In genomic region chr14:23861666-23862065, GRCh38 we compare ENCODE assay signal across 22 cellular contexts.
DNase-seq lines count a peak whose midpoint lies in the region; ATAC-seq, FAIRE-seq and TF ChIP-seq lines count a peak whose summit lies in the region.
"Had no signal": no experiment of that assay in that cellular context is flagged by ENCODE, and none has a peak within 500 bp of the region (broad histone marks: within the 10 kb centered on the region; RNA-seq: fewer than 3 reads in every experiment).

No MANE protein-coding gene starts in this region.

- DNase-seq in Caki2 (ENCODE audit: low read depth) (peak; percentile 2), HT-29 (ENCODE audit: low spot score) (peak; percentile 2), WTC11 (ENCODE audit: low spot score) (no peak), HepG2 (ENCODE audit: low spot score) (peak; percentile 46), NCI-H446 (lab: John Stamatoyannopoulos, UW) (no peak), SIG-M5 (lab: John Stamatoyannopoulos, UW) (no peak)
- DNase-seq: activated CD4-positive, alpha-beta T cell treated with anti-CD3 and anti-CD28 coated beads for 48 hours; activated naive CD4-positive, alpha-beta T cell treated with anti-CD3 and anti-CD28 coated beads, Interleukin-2, amount 10 ng/mL, durations not matched to agents 7 days and 5 days; activated T-cell treated with anti-CD3 and anti-CD28 coated beads for 4 hours; caudate nucleus; DMS79; immature natural killer cell; NCI-H1092 treated with DMSO at 0.1 percent for 48 hours; NCI-H510A treated with DMSO at 0.1 percent for 48 hours; nucleus accumbens; stimulated activated naive CD4-positive, alpha-beta T cell; T-helper 17 cell had no signal

- no peak overlapping the region for H2AFZ ChIP-seq in HepG2 (ENCODE audit: low read length)

- H3K27me3 Mint-ChIP-seq in WTC11 (ENCODE audit: low read depth): no peaks in the 10 kb centered on the region; the same call in none of the 2 replicates

- no peak for TF ChIP-seq POLR2A in HepG2 (IDR thresholded peaks at IDR 0.05; ENCODE audit: insufficient read depth in 1 of 2, low read depth in 2 of 2, low read length in 2 of 2)

- in situ Hi-C loops in Caki2 (cut with HindIII; ENCODE audit: low pct_unique_long_range_greater_than_20kb, low sequenced_read_pairs) (no loop called here), HepG2 (cut with HindIII; ENCODE audit: extremely low pct_ligation_motif_present, low pct_unique_long_range_greater_than_20kb) (no loop called here)

- no peaks in the 10 kb centered on the region for H3K36me3 Mint-ChIP-seq in WTC11
- H3K36me3 Mint-ChIP-seq: activated naive CD4-positive, alpha-beta T cell treated with anti-CD3 and anti-CD28 coated beads, Interleukin-2, amount 10 ng/mL, durations not matched to agents 7 days and 5 days; immature natural killer cell had no signal

- intact Hi-C loops in HepG2 (cut with micrococcal nuclease; ENCODE audit: unreplicated experiment): no loop called here

- H3K4me1 Mint-ChIP-seq in WTC11: peaks cover 17% of the 10 kb centered on the region
- H3K4me1 Mint-ChIP-seq: activated naive CD4-positive, alpha-beta T cell treated with anti-CD3 and anti-CD28 coated beads, Interleukin-2, amount 10 ng/mL, durations not matched to agents 7 days and 5 days; immature natural killer cell had no signal

- H3K9me3 ChIP-seq in HepG2 (ENCODE audit: low read length): no peaks in the 10 kb centered on the region
- H3K9me3 ChIP-seq: BLaER1 treated with 17β-estradiol and CSF1 and Interleukin-3, amounts not matched to agents 10 nM and 100 nM; gastroesophageal sphincter had no signal

- no peak overlapping the region for H3K9ac ChIP-seq in HepG2 (ENCODE audit: insufficient read depth, low read depth, low read length)
- H3K9ac ChIP-seq: BLaER1 treated with 17β-estradiol and CSF1 and Interleukin-3, amounts not matched to agents 10 nM and 100 nM had no signal

- no peak overlapping the region for H3K27ac Mint-ChIP-seq in WTC11
- H3K27ac Mint-ChIP-seq: activated naive CD4-positive, alpha-beta T cell treated with anti-CD3 and anti-CD28 coated beads, Interleukin-2, amount 10 ng/mL, durations not matched to agents 7 days and 5 days; immature natural killer cell; T-helper 17 cell had no signal

- no peak overlapping the region for H3K27ac ChIP-seq in HepG2 (ENCODE audit: extremely low read length, insufficient read depth, low read length)
- H3K27ac ChIP-seq: BLaER1 treated with 17β-estradiol and CSF1 and Interleukin-3, amounts not matched to agents 10 nM and 100 nM; gastroesophageal sphincter; skin epidermis had no signal

- no peak overlapping the region for H3K4me3 ChIP-seq in HepG2 (replicated peaks in 1 of 3; ENCODE audit: insufficient read depth in 1 of 3, low read depth in 2 of 3, low read length in 3 of 3)
- H3K4me3 ChIP-seq: BLaER1 treated with 17β-estradiol and CSF1 and Interleukin-3, amounts not matched to agents 10 nM and 100 nM; gastroesophageal sphincter; skin epidermis had no signal

- H3K27me3 ChIP-seq in HepG2 (ENCODE audit: control insufficient read depth in 1 of 2, insufficient read depth in 2 of 2, low read length in 2 of 2): peaks cover 0 to 13% of the 10 kb centered on the region in 2 experiments; a peak in 2 of 5 replicates
- H3K27me3 ChIP-seq: BLaER1 treated with 17β-estradiol and CSF1 and Interleukin-3, amounts not matched to agents 10 nM and 100 nM; gastroesophageal sphincter had no signal

- no peak overlapping the region for H3K4me2 ChIP-seq in HepG2 (ENCODE audit: low read depth, low read length)
- H3K4me2 ChIP-seq: BLaER1 treated with 17β-estradiol and CSF1 and Interleukin-3, amounts not matched to agents 10 nM and 100 nM had no signal

- 5% methylated on average over 2 of the region's 2 CpGs for WGBS in HepG2 (ENCODE audit: low lambda C conversion rate)

- H3K79me2 ChIP-seq in HepG2 (ENCODE audit: insufficient read depth, low read length): no peaks in the 10 kb centered on the region

- TF ChIP-seq RAD21 in HepG2 (CRISPR knock-in tag; IDR thresholded peaks at IDR 0.05): no peak

- TF ChIP-seq EP300 in HepG2 (IDR thresholded peaks at IDR 0.05; ENCODE audit: low read depth in 2 of 2, low read length in 2 of 2): no peak
- TF ChIP-seq EP300 in HepG2 (CRISPR knock-in tag; IDR thresholded peaks at IDR 0.05; ENCODE audit: borderline replicate concordance): no peak

- no peaks in the 10 kb centered on the region; the same call in 1 of the 2 replicates for H3K4me1 ChIP-seq in HepG2 (ENCODE audit: insufficient read depth, low read length)
- H3K4me1 ChIP-seq: gastroesophageal sphincter had no signal

- POLR2A ChIA-PET in WTC11 (lab: Charles Lee) (no interaction called here), HepG2 (lab: Yijun Ruan, JAX) (no interaction called here)

- no peaks in the 10 kb centered on the region for H4K20me1 ChIP-seq in HepG2 (ENCODE audit: insufficient read depth, low read length)
- H4K20me1 ChIP-seq: BLaER1 treated with 17β-estradiol and CSF1 and Interleukin-3, amounts not matched to agents 10 nM and 100 nM had no signal

- H3K36me3 ChIP-seq in HepG2 (replicated peaks in 1 of 2; ENCODE audit: control insufficient read depth in 1 of 2, insufficient read depth in 2 of 2, low read length in 2 of 2): no peaks in the 10 kb centered on the region
- H3K36me3 ChIP-seq: BLaER1 treated with 17β-estradiol and CSF1 and Interleukin-3, amounts not matched to agents 10 nM and 100 nM; gastroesophageal sphincter had no signal

- peak; percentile 64 for FAIRE-seq in HepG2 (lab: Jason Lieb, UNC)
- FAIRE-seq: endometrium had no signal

- TF ChIP-seq CTCF in WTC11 (IDR thresholded peaks at IDR 0.05) (no peak), HepG2 (CRISPR knock-in tag; IDR thresholded peaks at IDR 0.05) (no peak)

- no peaks in the 10 kb centered on the region for H3K9me3 Mint-ChIP-seq in WTC11
- H3K9me3 Mint-ChIP-seq: activated naive CD4-positive, alpha-beta T cell treated with anti-CD3 and anti-CD28 coated beads, Interleukin-2, amount 10 ng/mL, durations not matched to agents 7 days and 5 days; immature natural killer cell had no signal

- CTCF ChIA-PET in WTC11 (lab: Charles Lee): interaction anchor here (2.1 kb wide), 1 partner anchor 49 kb away, joined by 10 read pairs; no protein-coding TSS in a partner anchor
- CTCF ChIA-PET in HepG2 (lab: Yijun Ruan, JAX; ENCODE audit: low intra/inter-chr PET ratio, low total read pairs): no interaction called here

- ATAC-seq in WTC11 (peak; percentile 56; the same call in 1 of the 2 replicates), HepG2 (peak; percentile 29; the same call in 2 of the 3 replicates), GM21576 (IDR thresholded peaks at IDR 0.05; ENCODE audit: unreplicated experiment) (no peak)
- ATAC-seq: gastroesophageal sphincter, T-helper 17 cell had no signal

- BruUV-seq in HepG2 (replicated peaks; lab: Mats Ljungman, UMichigan): no TSS peak

- no peak overlapping the region for H3K4me3 Mint-ChIP-seq in WTC11
- H3K4me3 Mint-ChIP-seq: activated naive CD4-positive, alpha-beta T cell treated with anti-CD3 and anti-CD28 coated beads, Interleukin-2, amount 10 ng/mL, durations not matched to agents 7 days and 5 days; immature natural killer cell; T-helper 17 cell had no signal

TF ChIP-seq in WTC11, 78 proteins besides CTCF, POLR2A, EP300 and RAD21:
- TF ChIP-seq GTF2I (CRISPR knock-in tag; conservative IDR thresholded peaks at IDR 0.05) (no peak), CBFB (CRISPR knock-in tag; IDR thresholded peaks at IDR 0.05; ENCODE audit: low read depth) (no peak), MXD4 (CRISPR knock-in tag; IDR thresholded peaks at IDR 0.05; ENCODE audit: borderline replicate concordance) (no peak), MYBL2 (CRISPR knock-in tag; IDR thresholded peaks at IDR 0.05) (no peak), ATF1 (CRISPR knock-in tag; IDR thresholded peaks at IDR 0.05) (no peak), RORB (CRISPR knock-in tag; IDR thresholded peaks at IDR 0.05) (no peak), SP1 (CRISPR knock-in tag; conservative IDR thresholded peaks at IDR 0.05) (no peak)
- TF ChIP-seq, protein P1, sequence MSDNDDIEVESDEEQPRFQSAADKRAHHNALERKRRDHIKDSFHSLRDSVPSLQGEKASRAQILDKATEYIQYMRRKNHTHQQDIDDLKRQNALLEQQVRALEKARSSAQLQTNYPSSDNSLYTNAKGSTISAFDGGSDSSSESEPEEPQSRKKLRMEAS (CRISPR knock-in tag; IDR thresholded peaks at IDR 0.05): no peak
- TF ChIP-seq, protein P2, sequence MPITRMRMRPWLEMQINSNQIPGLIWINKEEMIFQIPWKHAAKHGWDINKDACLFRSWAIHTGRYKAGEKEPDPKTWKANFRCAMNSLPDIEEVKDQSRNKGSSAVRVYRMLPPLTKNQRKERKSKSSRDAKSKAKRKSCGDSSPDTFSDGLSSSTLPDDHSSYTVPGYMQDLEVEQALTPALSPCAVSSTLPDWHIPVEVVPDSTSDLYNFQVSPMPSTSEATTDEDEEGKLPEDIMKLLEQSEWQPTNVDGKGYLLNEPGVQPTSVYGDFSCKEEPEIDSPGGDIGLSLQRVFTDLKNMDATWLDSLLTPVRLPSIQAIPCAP (CRISPR knock-in tag; IDR thresholded peaks at IDR 0.05): no peak

TF ChIP-seq in HepG2, 621 proteins besides CTCF, POLR2A, EP300 and RAD21 (continues in another document):
- TF ChIP-seq FOXJ3 (CRISPR knock-in tag; IDR thresholded peaks at IDR 0.05; ENCODE audit: borderline replicate concordance) (no peak), ZBTB20 (CRISPR knock-in tag; IDR thresholded peaks at IDR 0.05; ENCODE audit: borderline replicate concordance, low read depth) (no peak), BCL3 (CRISPR knock-in tag; IDR thresholded peaks at IDR 0.05) (no peak), ZNF737 (CRISPR knock-in tag; IDR thresholded peaks at IDR 0.05; ENCODE audit: borderline replicate concordance) (no peak)
- TF ChIP-seq, protein P3, sequence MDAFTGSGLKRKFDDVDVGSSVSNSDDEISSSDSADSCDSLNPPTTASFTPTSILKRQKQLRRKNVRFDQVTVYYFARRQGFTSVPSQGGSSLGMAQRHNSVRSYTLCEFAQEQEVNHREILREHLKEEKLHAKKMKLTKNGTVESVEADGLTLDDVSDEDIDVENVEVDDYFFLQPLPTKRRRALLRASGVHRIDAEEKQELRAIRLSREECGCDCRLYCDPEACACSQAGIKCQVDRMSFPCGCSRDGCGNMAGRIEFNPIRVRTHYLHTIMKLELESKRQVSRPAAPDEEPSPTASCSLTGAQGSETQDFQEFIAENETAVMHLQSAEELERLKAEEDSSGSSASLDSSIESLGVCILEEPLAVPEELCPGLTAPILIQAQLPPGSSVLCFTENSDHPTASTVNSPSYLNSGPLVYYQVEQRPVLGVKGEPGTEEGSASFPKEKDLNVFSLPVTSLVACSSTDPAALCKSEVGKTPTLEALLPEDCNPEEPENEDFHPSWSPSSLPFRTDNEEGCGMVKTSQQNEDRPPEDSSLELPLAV (CRISPR knock-in tag; conservative IDR thresholded peaks at IDR 0.05; ENCODE audit: low read depth): no peak

Comparison
In these comparisons a context has a peak if more than half of its experiments do, and no peak if none do; other contexts are left out.
1. DNase-seq: peak in Caki2 (single experiment), HT-29 (single experiment) and HepG2 (single experiment); none in WTC11 (single experiment), NCI-H446 (0 of 2) and SIG-M5 (single experiment).